In the genomic region with DNA sequence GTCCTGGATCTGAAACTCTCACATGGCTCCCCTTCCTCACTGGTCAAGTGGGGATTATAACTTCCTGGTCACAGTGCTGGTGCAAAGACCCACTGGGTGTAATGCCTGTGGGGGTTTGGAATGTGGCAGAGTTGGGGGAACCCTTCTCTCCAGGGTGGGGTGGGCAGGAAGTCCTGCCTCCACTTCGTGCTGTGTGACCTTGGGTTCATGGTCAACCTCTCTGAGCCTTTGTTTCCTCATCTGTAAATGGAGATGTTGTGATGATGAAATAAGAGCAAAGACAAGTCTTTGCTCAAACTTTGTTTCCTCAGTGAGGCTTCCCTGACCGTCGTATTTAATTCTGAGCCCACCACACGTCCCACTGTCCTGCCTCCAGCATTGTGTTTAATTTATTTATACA, we compare ENCODE assay signal across 16 cellular contexts.
DNase-seq lines count a peak whose midpoint lies in the region; ATAC-seq, FAIRE-seq and TF ChIP-seq lines count a peak whose summit lies in the region.
"Had no signal": no experiment of that assay in that cellular context is flagged by ENCODE, and none has a peak within 500 bp of the region (broad histone marks: within the 10 kb centered on the region; RNA-seq: fewer than 3 reads in every experiment).

No MANE protein-coding gene starts in this region.

- CTCF ChIA-PET in HepG2 (lab: Yijun Ruan, JAX; ENCODE audit: low intra/inter-chr PET ratio, low total read pairs): no interaction called here
- CTCF ChIA-PET in K562 (lab: Yijun Ruan, JAX; ENCODE audit: low intra/inter-chr PET ratio): interaction anchor here (0.5 kb wide), 1 partner anchor 585 kb away, joined by 3 read pairs; no protein-coding TSS in a partner anchor

- H3K4me3 ChIP-seq in HepG2 (replicated peaks in 1 of 3; ENCODE audit: insufficient read depth in 1 of 3, low read depth in 2 of 3, low read length in 3 of 3): no peak overlapping the region
- no peak overlapping the region for H3K4me3 ChIP-seq in right lobe of liver
- no peak overlapping the region for H3K4me3 ChIP-seq in BLaER1 treated with 17β-estradiol and CSF1 and Interleukin-3, amounts not matched to agents 10 nM and 100 nM
- no peak overlapping the region for H3K4me3 ChIP-seq in K562
- H3K4me3 ChIP-seq: A549, GM12878 had no signal

- no peaks in the 10 kb centered on the region for H3K9me3 ChIP-seq in HepG2 (ENCODE audit: low read length)
- H3K9me3 ChIP-seq in right lobe of liver: no peaks in the 10 kb centered on the region
- H3K9me3 ChIP-seq in BLaER1 treated with 17β-estradiol and CSF1 and Interleukin-3, amounts not matched to agents 10 nM and 100 nM (replicated peaks in 1 of 11): peaks cover 11 to 31% (median 21%) of the 10 kb centered on the region in 11 experiments
- no peaks in the 10 kb centered on the region for H3K9me3 ChIP-seq in K562 (replicated peaks; ENCODE audit: control insufficient read depth, insufficient read depth, low read depth, low read length)
- H3K9me3 ChIP-seq: A549 had no signal

- H2AFZ ChIP-seq in HepG2 (ENCODE audit: low read length) (no peak overlapping the region), K562 (ENCODE audit: low read depth, low read length) (no peak overlapping the region)

- BruUV-seq in HepG2 (replicated peaks; lab: Mats Ljungman, UMichigan) (no TSS peak), K562 (replicated peaks; lab: Mats Ljungman, UMichigan) (no TSS peak)

- peaks cover 2 to 23% of the 10 kb centered on the region in 2 experiments; a peak in 3 of 5 replicates for H3K27me3 ChIP-seq in HepG2 (ENCODE audit: control insufficient read depth in 1 of 2, insufficient read depth in 2 of 2, low read length in 2 of 2)
- H3K27me3 ChIP-seq in right lobe of liver: no peaks in the 10 kb centered on the region
- no peaks in the 10 kb centered on the region for H3K27me3 ChIP-seq in BLaER1 treated with 17β-estradiol and CSF1 and Interleukin-3, amounts not matched to agents 10 nM and 100 nM
- peaks cover 0 to 32% of the 10 kb centered on the region in 2 experiments; a peak in 3 of 5 replicates for H3K27me3 ChIP-seq in K562 (ENCODE audit: control insufficient read depth in 2 of 2, insufficient read depth in 2 of 2, low read length in 2 of 2)

- FAIRE-seq in HepG2 (lab: Jason Lieb, UNC): no peak
- peak; percentile 11 for FAIRE-seq in K562 (lab: Jason Lieb, UNC)
- FAIRE-seq: A549, GM12878, H54 had no signal

- H3K9me1 ChIP-seq in K562 (ENCODE audit: control insufficient read depth, insufficient read depth, low read length): no peaks in the 10 kb centered on the region

- no peak overlapping the region for H3K4me3 Mint-ChIP-seq in osteocyte (ENCODE audit: unreplicated experiment)
- H3K4me3 Mint-ChIP-seq: CD4-positive, alpha-beta memory T cell; IgD-negative memory B cell had no signal

- TF ChIP-seq EP300 in HepG2 (IDR thresholded peaks at IDR 0.05; ENCODE audit: low read depth in 2 of 2, low read length in 2 of 2) (no peak), HepG2 (CRISPR knock-in tag; IDR thresholded peaks at IDR 0.05; ENCODE audit: borderline replicate concordance) (no peak), K562 (IDR thresholded peaks at IDR 0.05; ENCODE audit: low read length) (no peak)

- TF ChIP-seq RAD21 in HepG2 (CRISPR knock-in tag; IDR thresholded peaks at IDR 0.05) (no peak), K562 (CRISPR knock-in tag; conservative IDR thresholded peaks at IDR 0.05 in 1 of 2, IDR thresholded peaks at IDR 0.05 in 1 of 2) (no peak)

- H3K4me1 ChIP-seq in HepG2 (ENCODE audit: insufficient read depth, low read length): no peaks in the 10 kb centered on the region
- H3K4me1 ChIP-seq in right lobe of liver: no peaks in the 10 kb centered on the region
- H3K4me1 ChIP-seq in BLaER1 treated with 17β-estradiol and CSF1 and Interleukin-3, amounts not matched to agents 10 nM and 100 nM: peaks cover 10 to 64% (median 57%) of the 10 kb centered on the region in 10 experiments
- H3K4me1 ChIP-seq in K562 (replicated peaks in 1 of 2; ENCODE audit: control insufficient read depth in 2 of 2, insufficient read depth in 2 of 2, low read length in 2 of 2): peaks cover 7 to 8% of the 10 kb centered on the region in 2 experiments; a peak in 3 of 5 replicates
- H3K4me1 ChIP-seq: A549 had no signal

- in situ Hi-C loops in HepG2 (cut with HindIII; ENCODE audit: extremely low pct_ligation_motif_present, low pct_unique_long_range_greater_than_20kb): no loop called here
- in situ Hi-C loops in K562 (cut with MboI): loop anchor here (25.0 kb wide), 1 partner anchor 1364 kb away; no protein-coding TSS in a partner anchor

- H4K20me1 ChIP-seq in HepG2 (ENCODE audit: insufficient read depth, low read length) (no peaks in the 10 kb centered on the region), K562 (replicated peaks; ENCODE audit: control insufficient read depth, insufficient read depth, low read length) (no peaks in the 10 kb centered on the region)
- no peaks in the 10 kb centered on the region for H4K20me1 ChIP-seq in BLaER1 treated with 17β-estradiol and CSF1 and Interleukin-3, amounts not matched to agents 10 nM and 100 nM

- TF ChIP-seq POLR2A in HepG2 (IDR thresholded peaks at IDR 0.05; ENCODE audit: insufficient read depth in 1 of 2, low read depth in 2 of 2, low read length in 2 of 2) (no peak), right lobe of liver (IDR thresholded peaks at IDR 0.05) (no peak), K562 (conservative IDR thresholded peaks at IDR 0.05) (no peak)

- WGBS in HepG2 (ENCODE audit: low lambda C conversion rate): 18% methylated on average over 4 of the region's 4 CpGs
- WGBS in right lobe of liver (ENCODE audit: insufficient coverage, low coverage, low lambda C conversion rate, missing lambda C conversion rate): 85% methylated on average over 3 of the region's 4 CpGs
- WGBS in K562 (ENCODE audit: insufficient coverage, low coverage, missing lambda C conversion rate): 3% methylated on average over 4 of the region's 4 CpGs

- H3K36me3 Mint-ChIP-seq in osteocyte (ENCODE audit: unreplicated experiment): no peaks in the 10 kb centered on the region
- H3K36me3 Mint-ChIP-seq: CD4-positive, alpha-beta memory T cell had no signal

- H3K9ac ChIP-seq in HepG2 (ENCODE audit: insufficient read depth, low read depth, low read length): no peak overlapping the region
- peak overlapping the region in 3 of 11 experiments; percentile 4 to 53 (median 40); a peak in 1 of 22 replicates for H3K9ac ChIP-seq in BLaER1 treated with 17β-estradiol and CSF1 and Interleukin-3, amounts not matched to agents 10 nM and 100 nM
- no peak overlapping the region for H3K9ac ChIP-seq in K562 (ENCODE audit: insufficient read depth in 1 of 2, low read depth in 2 of 2, low read length in 2 of 2)
- H3K9ac ChIP-seq: KMS-11 had no signal

- ATAC-seq in HepG2 (no peak), right lobe of liver (no peak), K562 (no peak), GM19328 (IDR thresholded peaks at IDR 0.05; ENCODE audit: unreplicated experiment) (no peak), GM18907 (IDR thresholded peaks at IDR 0.05; ENCODE audit: unreplicated experiment) (no peak)
- ATAC-seq: A549, GM12878 had no signal

- no peaks in the 10 kb centered on the region for H3K79me2 ChIP-seq in HepG2 (ENCODE audit: insufficient read depth, low read length)
- H3K79me2 ChIP-seq in K562 (ENCODE audit: control insufficient read depth, insufficient read depth, low read length): no peaks in the 10 kb centered on the region

- DNase-seq in HepG2 (ENCODE audit: low spot score) (no peak), right lobe of liver (no peak), K562 (ENCODE audit: extremely low read depth in 1 of 4, low spot score in 3 of 4) (peak in 1 of 4 experiments; percentile 5), osteocyte (ENCODE audit: extremely low spot score, unreplicated experiment) (peak; percentile 25), H4 (ENCODE audit: low spot score) (no peak)
- DNase-seq: CD4-positive, alpha-beta memory T cell; DMS79 had no signal

- H3K9me3 Mint-ChIP-seq in osteocyte (ENCODE audit: unreplicated experiment): peaks cover under 1% of the 10 kb centered on the region
- H3K9me3 Mint-ChIP-seq: IgD-negative memory B cell had no signal

- H3K4me1 Mint-ChIP-seq in osteocyte (ENCODE audit: unreplicated experiment): no peaks in the 10 kb centered on the region
- H3K4me1 Mint-ChIP-seq: CD4-positive, alpha-beta memory T cell; IgD-negative memory B cell had no signal

- no peak for TF ChIP-seq CTCF in HepG2 (CRISPR knock-in tag; IDR thresholded peaks at IDR 0.05)
- no peak for TF ChIP-seq CTCF in right lobe of liver (IDR thresholded peaks at IDR 0.05)
- TF ChIP-seq CTCF in K562 (IDR thresholded peaks at IDR 0.05 in 2 of 3, conservative IDR thresholded peaks at IDR 0.05 in 1 of 3; ENCODE audit: insufficient read depth in 2 of 3, low read depth in 1 of 3, low read length in 3 of 3): no peak
- no peak for TF ChIP-seq CTCF in osteocyte (IDR thresholded peaks at IDR 0.05)

- no peak overlapping the region for H3K27ac Mint-ChIP-seq in osteocyte (ENCODE audit: unreplicated experiment)
- H3K27ac Mint-ChIP-seq: CD4-positive, alpha-beta memory T cell; IgD-negative memory B cell had no signal

- POLR2A ChIA-PET in HepG2 (lab: Yijun Ruan, JAX) (no interaction called here), K562 (lab: Yijun Ruan, JAX) (no interaction called here)

- H3K27me3 Mint-ChIP-seq in osteocyte (ENCODE audit: unreplicated experiment): peaks cover 5% of the 10 kb centered on the region

- H3K36me3 ChIP-seq in HepG2 (replicated peaks in 1 of 2; ENCODE audit: control insufficient read depth in 1 of 2, insufficient read depth in 2 of 2, low read length in 2 of 2): no peaks in the 10 kb centered on the region
- H3K36me3 ChIP-seq in right lobe of liver: no peaks in the 10 kb centered on the region
- no peaks in the 10 kb centered on the region for H3K36me3 ChIP-seq in BLaER1 treated with 17β-estradiol and CSF1 and Interleukin-3, amounts not matched to agents 10 nM and 100 nM
- no peaks in the 10 kb centered on the region for H3K36me3 ChIP-seq in K562 (ENCODE audit: control insufficient read depth, insufficient read depth, low read length)

- H3K4me2 ChIP-seq in HepG2 (ENCODE audit: low read depth, low read length): no peak overlapping the region
- H3K4me2 ChIP-seq in BLaER1 treated with 17β-estradiol and CSF1 and Interleukin-3, amounts not matched to agents 10 nM and 100 nM: peak overlapping the region in 9 of 11 experiments; percentile 74 to 94 (median 84); a peak in 17 of 22 replicates
- no peak overlapping the region for H3K4me2 ChIP-seq in K562 (ENCODE audit: insufficient read depth, low read length)
- H3K4me2 ChIP-seq: A549, KMS-11 had no signal

- intact Hi-C loops in HepG2 (cut with micrococcal nuclease; ENCODE audit: unreplicated experiment) (no loop called here), right lobe of liver (cut with DNase I) (loop anchor here in 1 of 2 donors (10.0 kb wide), 1 partner anchor 894 kb away; no protein-coding TSS in a partner anchor), K562 (cut with micrococcal nuclease) (no loop called here)

- H3K27ac ChIP-seq in HepG2 (ENCODE audit: extremely low read length, insufficient read depth, low read length): no peak overlapping the region
- no peak overlapping the region for H3K27ac ChIP-seq in right lobe of liver
- peak overlapping the region in 5 of 11 experiments; percentile 25 to 64 (median 63); a peak in 7 of 22 replicates for H3K27ac ChIP-seq in BLaER1 treated with 17β-estradiol and CSF1 and Interleukin-3, amounts not matched to agents 10 nM and 100 nM
- no peak overlapping the region for H3K27ac ChIP-seq in K562 (ENCODE audit: extremely low read depth, low read depth, low read length)
- H3K27ac ChIP-seq: A549, C4-2B, KMS-11 had no signal

TF ChIP-seq in K562, 482 proteins besides CTCF, POLR2A, EP300 and RAD21 (continues in another document):
- TF ChIP-seq ZNF75A (CRISPR knock-in tag; IDR thresholded peaks at IDR 0.05): no peak

Comparison
In these comparisons a context has a peak if more than half of its experiments do, and no peak if none do; other contexts are left out.
1. H3K4me2 ChIP-seq: peak in BLaER1 treated with 17β-estradiol and CSF1 and Interleukin-3, amounts not matched to agents 10 nM and 100 nM (9 of 11); none in HepG2 (single experiment) and K562 (single experiment).